In the genomic region with DNA sequence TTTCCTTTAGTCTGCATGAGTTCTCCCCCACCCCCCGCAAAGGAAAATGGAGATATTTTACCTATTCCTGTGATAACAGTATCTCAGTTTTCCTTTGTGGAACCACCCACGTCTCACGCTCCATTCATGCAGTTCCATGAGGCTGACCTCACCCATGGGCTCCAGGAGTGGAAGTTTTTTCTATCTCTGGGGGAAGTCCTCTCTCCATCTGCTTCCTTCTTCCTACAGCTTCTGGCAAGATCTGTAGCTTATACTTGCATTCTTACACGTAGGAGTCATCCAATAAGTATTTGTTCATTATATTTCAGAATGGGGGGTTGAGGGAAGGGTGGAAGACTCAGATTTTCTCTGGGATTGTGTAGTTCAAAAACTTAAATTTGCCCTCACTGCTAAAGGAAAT, we compare ENCODE assay signal across 13 cellular contexts. TPM values are rescaled to one million over a fixed set of nuclear protein-coding genes. Genes with fewer than 3 reads are reported as not detected.
DNase-seq lines count a peak whose midpoint lies in the region; ATAC-seq and TF ChIP-seq lines count a peak whose summit lies in the region.
"Had no signal": no experiment of that assay in that cellular context is flagged by ENCODE, and none has a peak within 500 bp of the region (broad histone marks: within the 10 kb centered on the region; RNA-seq: fewer than 3 reads in every experiment).

No MANE protein-coding gene starts in this region.

- peaks cover 0 to 19% (median 0%) of the 10 kb centered on the region in 9 donors for H3K4me1 ChIP-seq in heart right ventricle

- H3K4me3 ChIP-seq in heart right ventricle (no peak overlapping the region), fibroblast of pulmonary artery (replicated peaks; ENCODE audit: low read depth, low read length) (no peak overlapping the region)
- H3K4me3 ChIP-seq: transverse colon had no signal

- peak in 6 of 8 donors; percentile 34 to 90 (median 72) for ATAC-seq in heart right ventricle
- peak; percentile 76 for ATAC-seq in SK-N-SH treated with all-trans-retinoic acid at 6 μM for 48 hours
- no peak for ATAC-seq in GM18873 (IDR thresholded peaks at IDR 0.05; ENCODE audit: low FRiP score, unreplicated experiment)
- ATAC-seq: activated CD8-positive, alpha-beta T cell treated with anti-CD3 and anti-CD28 coated beads, Interleukin-2, amount 10 ng/mL, durations not matched to agents 7 days and 5 days had no signal

- WGBS in heart right ventricle, 2 donors, result 31 to 39% methylated on average over 4 of the region's 4 CpGs

- peak overlapping the region in 2 of 10 donors; percentile 28 to 33 for H3K27ac ChIP-seq in heart right ventricle
- H3K27ac ChIP-seq: transverse colon had no signal

- H3K9me3 ChIP-seq in heart right ventricle, result no peaks in the 10 kb centered on the region
- H3K9me3 ChIP-seq: transverse colon had no signal

- peaks cover 0 to 16% (median 0%) of the 10 kb centered on the region in 7 donors for H3K27me3 ChIP-seq in heart right ventricle
- H3K27me3 ChIP-seq: transverse colon had no signal

- peak in 1 of 2 donors; percentile 23 for DNase-seq in heart right ventricle
- no peak for DNase-seq in cardiac septum (ENCODE audit: low spot score)
- DNase-seq in fibroblast of pulmonary artery (ENCODE audit: low read depth), result peak; percentile 87
- DNase-seq in smooth muscle cell of the brain vasculature (ENCODE audit: low read depth, low spot score), result peak; percentile 18
- no peak for DNase-seq in midbrain (lab: John Stamatoyannopoulos, UW)
- DNase-seq in stimulated activated CD4-positive, alpha-beta T cell treated with anti-CD3 and anti-CD28 coated beads, Interleukin-4, amount 100 ng/mL, for 1 hour, result no peak
- DNase-seq: activated CD8-positive, alpha-beta T cell treated with anti-CD3 and anti-CD28 coated beads, Interleukin-2, amount 10 ng/mL, durations not matched to agents 7 days and 5 days; DMS53; NCI-H187; T-helper 1 cell; transverse colon had no signal

- intact Hi-C loops in heart right ventricle (cut with DNase I), result loop anchor here in 3 of 10 donors (5.0 to 10.0 kb wide), 4 partner anchors 70 to 240 kb away; no protein-coding TSS in a partner anchor
- intact Hi-C loops in cardiac septum (cut with DNase I), result no loop called here

- no peak for TF ChIP-seq CTCF in heart right ventricle (IDR thresholded peaks at IDR 0.05)
- no peak for TF ChIP-seq CTCF in fibroblast of pulmonary artery (IDR thresholded peaks at IDR 0.05; ENCODE audit: low read length, missing control alignments)

- no peaks in the 10 kb centered on the region for H3K36me3 ChIP-seq in heart right ventricle
- H3K36me3 ChIP-seq: transverse colon had no signal

TF ChIP-seq in SK-N-SH treated with all-trans-retinoic acid at 6 μM for 48 hours, 23 proteins besides CTCF, POLR2A, EP300 and RAD21:
- TF ChIP-seq OSR1 (CRISPR knock-in tag; IDR thresholded peaks at IDR 0.05) (no peak), ZFP3 (CRISPR knock-in tag; IDR thresholded peaks at IDR 0.05) (no peak), CSDC2 (CRISPR knock-in tag; IDR thresholded peaks at IDR 0.05) (no peak), ZFP30 (CRISPR knock-in tag; IDR thresholded peaks at IDR 0.05) (no peak), SNAI2 (CRISPR knock-in tag; IDR thresholded peaks at IDR 0.05) (no peak), ZNF565 (CRISPR knock-in tag; conservative IDR thresholded peaks at IDR 0.05; ENCODE audit: low read depth) (no peak), ISL1 (CRISPR knock-in tag; IDR thresholded peaks at IDR 0.05) (no peak), ZNF70 (CRISPR knock-in tag; IDR thresholded peaks at IDR 0.05) (no peak), ESRRG (CRISPR knock-in tag; IDR thresholded peaks at IDR 0.05) (no peak), BACH2 (CRISPR knock-in tag; IDR thresholded peaks at IDR 0.05; ENCODE audit: borderline replicate concordance) (no peak), ZC3H10 (CRISPR knock-in tag; IDR thresholded peaks at IDR 0.05) (no peak)

RNA-seq across cellular contexts. Expression of gene GLCE, which starts 5.8 kb away (rescaled TPM):
- total RNA-seq in heart right ventricle (10 to 100 TPM in 2 of 10 donors, 1 to 10 TPM in 8; 6.0 to 13.3 (median 8.6) TPM), cardiac septum (6.2 TPM)
- polyA plus RNA-seq in heart right ventricle, result 1 to 10 TPM; 5.4 to 7.0 TPM

Comparison
In these comparisons a context has a peak if more than half of its experiments do, and no peak if none do; other contexts are left out.
1. DNase-seq: peak in fibroblast of pulmonary artery (single experiment) and smooth muscle cell of the brain vasculature (single experiment); none in cardiac septum (single experiment), midbrain (single experiment) and stimulated activated CD4-positive, alpha-beta T cell treated with anti-CD3 and anti-CD28 coated beads, Interleukin-4, amount 100 ng/mL, for 1 hour (single experiment).